25 cellular contexts compared by ENCODE assay signal in genomic region chr5:91214571-91214970, GRCh38.
"Had no signal": no experiment of that assay in that cellular context is flagged by ENCODE, and none has a peak within 500 bp of the region (broad histone marks: within the 10 kb centered on the region; RNA-seq: fewer than 3 reads in every experiment).

No MANE protein-coding gene starts in this region.

- H3K27ac Mint-ChIP-seq: dendritic cell treated with granulocyte-macrophage colony-stimulating factor and Interleukin-4, amounts not matched to agents 40 ng/mL and 50 ng/mL, for 4 days; effector memory CD8-positive, alpha-beta T cell; endodermal cell had no signal

- H3K27me3 ChIP-seq: colonic mucosa, dorsolateral prefrontal cortex, esophagus muscularis mucosa, esophagus squamous epithelium, foreskin keratinocyte, gastrocnemius medialis, gastroesophageal sphincter, heart left ventricle, heart right ventricle had no signal

- H3K36me3 ChIP-seq: colonic mucosa, esophagus muscularis mucosa, esophagus squamous epithelium, gastrocnemius medialis, gastroesophageal sphincter, heart left ventricle, heart right ventricle had no signal

- DNase-seq: colonic mucosa; cortex of kidney; dermis blood vessel endothelial cell; dorsolateral prefrontal cortex; effector CD4-positive, alpha-beta T cell; effector CD8-positive, alpha-beta T cell; effector memory CD4-positive, alpha-beta T cell; effector memory CD8-positive, alpha-beta T cell; endodermal cell; erythroblast; esophagus squamous epithelium; foreskin fibroblast; foreskin keratinocyte; foreskin melanocyte; gastrocnemius medialis; glutamatergic neuron; head of caudate nucleus; heart left ventricle; heart right ventricle had no signal

- H3K4me1 ChIP-seq: foreskin keratinocyte had no signal

- H3K4me3 Mint-ChIP-seq: dendritic cell treated with granulocyte-macrophage colony-stimulating factor and Interleukin-4, amounts not matched to agents 40 ng/mL and 50 ng/mL, for 4 days; effector memory CD8-positive, alpha-beta T cell; endodermal cell had no signal

- H3K9me3 ChIP-seq: colonic mucosa, esophagus muscularis mucosa, esophagus squamous epithelium, gastrocnemius medialis, gastroesophageal sphincter, heart left ventricle, heart right ventricle had no signal

- ATAC-seq: effector memory CD8-positive, alpha-beta T cell; esophagus mucosa; foreskin keratinocyte; gastrocnemius medialis; gastroesophageal sphincter; heart left ventricle; heart right ventricle had no signal

- H3K4me3 ChIP-seq: colonic mucosa, coronary artery, dorsolateral prefrontal cortex, esophagus muscularis mucosa, esophagus squamous epithelium, gastrocnemius medialis, gastroesophageal sphincter, heart left ventricle, heart right ventricle had no signal

- H3K27ac ChIP-seq: colonic mucosa, coronary artery, dorsolateral prefrontal cortex, epithelial cell of prostate, esophagus muscularis mucosa, esophagus squamous epithelium, foreskin keratinocyte, gastrocnemius medialis, gastroesophageal sphincter, heart left ventricle, heart right ventricle had no signal

- H3K9me3 Mint-ChIP-seq: effector memory CD8-positive, alpha-beta T cell; endodermal cell had no signal

- H3K27me3 Mint-ChIP-seq: dendritic cell treated with granulocyte-macrophage colony-stimulating factor and Interleukin-4, amounts not matched to agents 40 ng/mL and 50 ng/mL, for 4 days had no signal
